Comparison of ENCODE assay signal across 10 cellular contexts in genomic region chr19:40521276-40521675, GRCh38. TPM values are rescaled to one million over a fixed set of nuclear protein-coding genes. Genes with fewer than 3 reads are reported as not detected.
A peak's percentile ranks its signal among the peaks of the same experiment; 100 is the strongest.
DNase-seq lines count a peak whose midpoint lies in the region; ATAC-seq and TF ChIP-seq lines count a peak whose summit lies in the region.
"Had no signal": no experiment of that assay in that cellular context is flagged by ENCODE, and none has a peak within 500 bp of the region (broad histone marks: within the 10 kb centered on the region; RNA-seq: fewer than 3 reads in every experiment).

No MANE protein-coding gene starts in this region.

- no peaks in the 10 kb centered on the region for H3K79me2 ChIP-seq in fibroblast of lung (ENCODE audit: control insufficient read depth, insufficient read depth, low read length)

- DNase-seq in BE2C = peak; percentile 37
- peak; percentile 21 for DNase-seq in GM12865 (ENCODE audit: low read depth)
- peak; percentile 51 for DNase-seq in OCI-M1 (lab: John Stamatoyannopoulos, UW)
- peak in 1 of 2 donors; percentile 42 for DNase-seq in fibroblast of lung (ENCODE audit: low read depth in 2 of 2)
- no peak for DNase-seq in SW 1271 (lab: John Stamatoyannopoulos, UW)
- DNase-seq: activated CD8-positive, alpha-beta memory T cell treated with anti-CD3 and anti-CD28 coated beads, Interleukin-2, amount 10 ng/mL, durations not matched to agents 7 days and 5 days had no signal

- no peak overlapping the region for H3K4me3 ChIP-seq in BE2C (ENCODE audit: low read depth, low read length)
- H3K4me3 ChIP-seq in GM12865 (ENCODE audit: low read depth, low read length) = no peak overlapping the region
- H3K4me3 ChIP-seq in fibroblast of lung (replicated peaks in 1 of 4; ENCODE audit: control extremely low read depth in 1 of 4, insufficient read depth in 1 of 4, low read depth in 3 of 4, low read length in 4 of 4) = no peak overlapping the region

- H3K27ac ChIP-seq in fibroblast of lung (ENCODE audit: insufficient read depth, low read length) = no peak overlapping the region
- H3K27ac ChIP-seq: neutrophil had no signal

- H3K4me1 ChIP-seq in BE2C = no peaks in the 10 kb centered on the region
- no peaks in the 10 kb centered on the region for H3K4me1 ChIP-seq in fibroblast of lung (ENCODE audit: control insufficient read depth, extremely low read depth, insufficient read depth, low read length)

- H3K4me2 ChIP-seq in fibroblast of lung (ENCODE audit: extremely low read depth, insufficient read depth, low read length) = no peak overlapping the region

- H3K9ac ChIP-seq in fibroblast of lung (ENCODE audit: insufficient read depth, low read length) = no peak overlapping the region

- H3K36me3 ChIP-seq in BE2C = no peaks in the 10 kb centered on the region
- no peaks in the 10 kb centered on the region for H3K36me3 ChIP-seq in fibroblast of lung (ENCODE audit: control insufficient read depth, insufficient read depth, low read length)
- H3K36me3 ChIP-seq: neutrophil had no signal

- no peak for ATAC-seq in HG02970 (IDR thresholded peaks at IDR 0.05; ENCODE audit: low FRiP score, unreplicated experiment)
- ATAC-seq in HG02870 (IDR thresholded peaks at IDR 0.05; ENCODE audit: unreplicated experiment) = no peak
- ATAC-seq in HG03045 (IDR thresholded peaks at IDR 0.05; ENCODE audit: unreplicated experiment) = no peak
- ATAC-seq: activated CD8-positive, alpha-beta memory T cell treated with anti-CD3 and anti-CD28 coated beads, Interleukin-2, amount 10 ng/mL, durations not matched to agents 7 days and 5 days had no signal

- no peaks in the 10 kb centered on the region for H4K20me1 ChIP-seq in fibroblast of lung (ENCODE audit: control insufficient read depth, extremely low read depth, insufficient read depth, low read length)

- TF ChIP-seq CTCF in BE2C (IDR thresholded peaks at IDR 0.05; ENCODE audit: low read depth, low read length) (peak; percentile 61), GM12865 (IDR thresholded peaks at IDR 0.05; ENCODE audit: insufficient read depth, low read depth, low read length, missing control alignments) (peak; percentile 12), fibroblast of lung (conservative IDR thresholded peaks at IDR 0.05 in 1 of 2, IDR thresholded peaks at IDR 0.05 in 1 of 2; ENCODE audit: low read depth in 1 of 2, low read length in 2 of 2) (peak; percentile 30 to 54)

- H3K9me3 ChIP-seq in BE2C (no peaks in the 10 kb centered on the region), fibroblast of lung (ENCODE audit: control insufficient read depth, insufficient read depth, low read depth, low read length) (no peaks in the 10 kb centered on the region)
- H3K9me3 ChIP-seq: neutrophil had no signal

- H3K27me3 ChIP-seq in BE2C = no peaks in the 10 kb centered on the region
- H3K27me3 ChIP-seq in fibroblast of lung (ENCODE audit: control insufficient read depth, insufficient read depth, low read length) = no peaks in the 10 kb centered on the region

- H2AFZ ChIP-seq in fibroblast of lung (ENCODE audit: low read length) = no peak overlapping the region

RNA-seq across cellular contexts. Expression of gene SPTBN4, which starts 54.5 kb away (rescaled TPM):
- polyA plus RNA-seq in BE2C (2012; ENCODE audit: insufficient read depth, insufficient read length, low read depth) = 36.8 TPM
- 3.9 and 6.6 TPM in 2 replicates for total RNA-seq in fibroblast of lung
- polyA plus RNA-seq in fibroblast of lung = 1.3 and 2.0 TPM in 2 replicates
- polyA plus RNA-seq in fibroblast of lung (2012) = 1.7 and 3.7 TPM in 2 replicates
- polyA minus RNA-seq in fibroblast of lung (ENCODE audit: low replicate concordance) = 0.08 and 0.89 TPM in 2 replicates

RNA-seq across cellular contexts. Expression of gene SHKBP1, which starts 55.4 kb away (rescaled TPM):
- polyA plus RNA-seq in BE2C (2012; ENCODE audit: insufficient read depth, insufficient read length, low read depth) = 58.0 TPM
- total RNA-seq in fibroblast of lung = 22.3 and 43.4 TPM in 2 replicates
- 35.6 and 43.2 TPM in 2 replicates for polyA plus RNA-seq in fibroblast of lung
- polyA plus RNA-seq in fibroblast of lung (2012) = 63.9 and 95.7 TPM in 2 replicates
- 81.4 and 142 TPM in 2 replicates for polyA minus RNA-seq in fibroblast of lung (ENCODE audit: low replicate concordance)

RNA-seq across cellular contexts. Expression of gene BLVRB, which starts 55.7 kb away (rescaled TPM):
- polyA plus RNA-seq in BE2C (2012; ENCODE audit: insufficient read depth, insufficient read length, low read depth) = 3.4 TPM
- total RNA-seq in fibroblast of lung = 105 and 145 TPM in 2 replicates
- 40.0 and 50.8 TPM in 2 replicates for polyA plus RNA-seq in fibroblast of lung
- 75.5 and 101 TPM in 2 replicates for polyA plus RNA-seq in fibroblast of lung (2012)
- polyA minus RNA-seq in fibroblast of lung (ENCODE audit: low replicate concordance) = 127 and 144 TPM in 2 replicates

Comparison
In these comparisons a context has a peak if more than half of its experiments do, and no peak if none do; other contexts are left out.
1. DNase-seq: peak in BE2C (single experiment), GM12865 (single experiment) and OCI-M1 (single experiment); none in SW 1271 (0 of 2).
2. Peak in every context shown above with its lines, with median percentiles within 50 percentile points of each other: CTCF ChIP-seq.